25 cellular contexts compared by ENCODE assay signal in the genomic region with DNA sequence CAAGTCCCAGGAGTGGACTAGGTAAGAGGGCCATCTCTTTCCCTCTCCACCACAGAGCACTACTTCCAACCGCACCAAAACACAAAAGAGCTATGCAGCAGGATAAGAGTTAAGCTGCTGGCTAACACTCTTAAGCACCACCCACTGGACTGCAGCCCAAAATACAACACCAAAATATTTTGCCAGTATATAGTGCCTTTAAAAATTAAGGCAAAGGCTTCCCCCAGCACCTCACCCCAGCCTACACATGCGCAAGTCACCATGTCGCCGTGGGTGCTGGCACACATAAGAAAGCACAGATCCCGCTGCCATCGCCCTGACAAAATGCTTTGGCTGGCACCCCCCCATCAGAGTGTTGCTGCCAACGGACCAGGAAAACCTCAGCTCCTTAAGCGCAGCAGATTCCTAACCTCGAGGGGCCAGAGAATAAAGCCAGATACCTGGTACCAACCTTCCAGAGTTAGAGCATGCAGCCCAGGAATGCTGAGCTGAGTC.
"Had no signal": no experiment of that assay in that cellular context is flagged by ENCODE, and none has a peak within 500 bp of the region (broad histone marks: within the 10 kb centered on the region; RNA-seq: fewer than 3 reads in every experiment).

No MANE protein-coding gene starts in this region.

- H3K4me1 Mint-ChIP-seq: activated CD4-positive, alpha-beta T cell treated with anti-CD3 and anti-CD28 coated beads for 36 hours; activated naive CD8-positive, alpha-beta T cell treated with anti-CD3 and anti-CD28 coated beads, Interleukin-2, amount 10 ng/mL, durations not matched to agents 7 days and 5 days; T-helper 17 cell had no signal

- H3K27ac ChIP-seq: adrenal gland, Peyer's patch, RWPE1, VCaP had no signal

- H3K27ac Mint-ChIP-seq: activated CD4-positive, alpha-beta T cell treated with anti-CD3 and anti-CD28 coated beads for 36 hours; activated CD8-positive, alpha-beta T cell treated with anti-CD3 and anti-CD28 coated beads for 36 hours; activated naive CD8-positive, alpha-beta T cell treated with anti-CD3 and anti-CD28 coated beads, Interleukin-2, amount 10 ng/mL, durations not matched to agents 7 days and 5 days; activated T-cell treated with anti-CD3 and anti-CD28 coated beads, Interleukin-2, amount 50 U/mL, for 72 hours; activated T-helper 2 cell treated with anti-CD3 and anti-CD28 coated beads, Interferon-gamma antibody, Interleukin-2, Interleukin-4, amounts not matched to agents 10 μg/mL and 5 μg/mL and 100 μg/mL, durations not matched to agents 14 hours and 24 hours and 36 hours; T-helper 17 cell had no signal

- H3K36me3 Mint-ChIP-seq: activated naive CD8-positive, alpha-beta T cell treated with anti-CD3 and anti-CD28 coated beads, Interleukin-2, amount 10 ng/mL, durations not matched to agents 7 days and 5 days had no signal

- ATAC-seq: activated CD4-positive, alpha-beta T cell treated with anti-CD3 and anti-CD28 coated beads for 36 hours; activated CD8-positive, alpha-beta T cell treated with anti-CD3 and anti-CD28 coated beads for 36 hours; activated T-cell treated with anti-CD3 and anti-CD28 coated beads, Interleukin-2, amount 50 U/mL, for 72 hours; T-helper 17 cell had no signal

- H3K27me3 ChIP-seq: adrenal gland, Peyer's patch had no signal

- H3K4me1 ChIP-seq: adrenal gland, Peyer's patch had no signal

- H3K36me3 ChIP-seq: adrenal gland, Peyer's patch had no signal

- FAIRE-seq: TTC549 had no signal

- DNase-seq: activated CD4-positive, alpha-beta T cell treated with anti-CD3 and anti-CD28 coated beads for 36 hours; activated CD8-positive, alpha-beta memory T cell treated with anti-CD3 and anti-CD28 coated beads, Interleukin-2, amount 50 U/mL, for 4 hours; activated CD8-positive, alpha-beta T cell treated with anti-CD3 and anti-CD28 coated beads for 36 hours; activated gamma-delta T cell treated with Interleukin-2 at 50 U/mL for 16 hours; activated naive CD4-positive, alpha-beta T cell treated with anti-CD3 and anti-CD28 coated beads, Interleukin-2, amount 50 U/mL, for 16 hours; activated naive CD8-positive, alpha-beta T cell treated with anti-CD3 and anti-CD28 coated beads, Interleukin-2, amount 10 ng/mL, durations not matched to agents 7 days and 5 days; activated T-cell treated with anti-CD3 and anti-CD28 coated beads, Interleukin-2, amount 50 U/mL, for 72 hours; adrenal gland; anterior cingulate cortex; caudate nucleus; KG1; NCI-H1048; NCI-H146; NCI-H187 treated with DMSO at 0.1 percent for 48 hours; NCI-H2081 treated with DMSO at 0.1 percent for 48 hours; NCI-H446; NCI-H524; Peyer's patch; SHP77 treated with DMSO at 0.1 percent for 48 hours; T-helper 17 cell; T1000 had no signal

- H3K27me3 Mint-ChIP-seq: activated CD4-positive, alpha-beta T cell treated with anti-CD3 and anti-CD28 coated beads for 36 hours; activated CD8-positive, alpha-beta T cell treated with anti-CD3 and anti-CD28 coated beads for 36 hours; activated naive CD8-positive, alpha-beta T cell treated with anti-CD3 and anti-CD28 coated beads, Interleukin-2, amount 10 ng/mL, durations not matched to agents 7 days and 5 days; T-helper 17 cell had no signal

- H3K4me3 Mint-ChIP-seq: activated CD4-positive, alpha-beta T cell treated with anti-CD3 and anti-CD28 coated beads for 36 hours; activated CD8-positive, alpha-beta T cell treated with anti-CD3 and anti-CD28 coated beads for 36 hours; activated naive CD8-positive, alpha-beta T cell treated with anti-CD3 and anti-CD28 coated beads, Interleukin-2, amount 10 ng/mL, durations not matched to agents 7 days and 5 days; activated T-cell treated with anti-CD3 and anti-CD28 coated beads, Interleukin-2, amount 50 U/mL, for 72 hours; T-helper 17 cell had no signal

- H3K9me3 ChIP-seq: adrenal gland had no signal

- H3K4me3 ChIP-seq: adrenal gland, Peyer's patch had no signal
